ENCODE assay signal across 16 cellular contexts in genomic region chr2:53635681-53636080, GRCh38.
A peak's percentile ranks its signal among the peaks of the same experiment; 100 is the strongest.
DNase-seq lines count a peak whose midpoint lies in the region; ATAC-seq and TF ChIP-seq lines count a peak whose summit lies in the region.
"Had no signal": no experiment of that assay in that cellular context is flagged by ENCODE, and none has a peak within 500 bp of the region (broad histone marks: within the 10 kb centered on the region; RNA-seq: fewer than 3 reads in every experiment).

No MANE protein-coding gene starts in this region.

- TF ChIP-seq CTCF in tibial nerve (IDR thresholded peaks at IDR 0.05), result no peak

- WGBS in tibial nerve, 2 donors, result 86 to 90% methylated on average over 3 of the region's 3 CpGs

- ATAC-seq in GM21360 (IDR thresholded peaks at IDR 0.05; ENCODE audit: unreplicated experiment), result peak; percentile 50
- peak; percentile 54 for ATAC-seq in GM21526 (IDR thresholded peaks at IDR 0.05; ENCODE audit: low FRiP score, unreplicated experiment)
- ATAC-seq in GM21390 (IDR thresholded peaks at IDR 0.05; ENCODE audit: unreplicated experiment), result no peak
- no peak for ATAC-seq in activated T-helper 17 cell treated with anti-CD3 and anti-CD28 coated beads, Interleukin-2, amount 50 U/mL, for 72 hours (replicated peaks)

- H3K27me3 ChIP-seq in tibial nerve, result no peaks in the 10 kb centered on the region

- H3K4me3 Mint-ChIP-seq in activated T-helper 17 cell treated with anti-CD3 and anti-CD28 coated beads, Interleukin-2, amount 50 U/mL, for 72 hours, result no peak overlapping the region

- no peak overlapping the region for H3K9ac ChIP-seq in SK-N-MC (ENCODE audit: insufficient read length)
- H3K9ac ChIP-seq: GM23248 had no signal

- no peak for TF ChIP-seq EP300 in tibial nerve (IDR thresholded peaks at IDR 0.05)

- no peaks in the 10 kb centered on the region for H3K36me3 Mint-ChIP-seq in activated T-helper 17 cell treated with anti-CD3 and anti-CD28 coated beads, Interleukin-2, amount 50 U/mL, for 72 hours (ENCODE audit: low read depth)
- H3K36me3 Mint-ChIP-seq: CD4-positive, alpha-beta memory T cell had no signal

- no peaks in the 10 kb centered on the region for H3K36me3 ChIP-seq in SK-N-MC (ENCODE audit: insufficient read depth, low read length)
- H3K36me3 ChIP-seq in tibial nerve, result no peaks in the 10 kb centered on the region

- H3K27me3 Mint-ChIP-seq in activated T-helper 17 cell treated with anti-CD3 and anti-CD28 coated beads, Interleukin-2, amount 50 U/mL, for 72 hours, result no peaks in the 10 kb centered on the region

- peaks cover 0 to 8% (median 0%) of the 10 kb centered on the region in 4 donors for H3K4me1 ChIP-seq in tibial nerve

- H3K9me3 Mint-ChIP-seq in activated T-helper 17 cell treated with anti-CD3 and anti-CD28 coated beads, Interleukin-2, amount 50 U/mL, for 72 hours, result peaks cover 10% of the 10 kb centered on the region

- H3K4me3 ChIP-seq in SK-N-MC, result peak overlapping the region; percentile 80
- no peak overlapping the region for H3K4me3 ChIP-seq in tibial nerve
- H3K4me3 ChIP-seq: GM23248 had no signal

- H3K27ac Mint-ChIP-seq in activated T-helper 17 cell treated with anti-CD3 and anti-CD28 coated beads, Interleukin-2, amount 50 U/mL, for 72 hours, result no peak overlapping the region

- DNase-seq in SK-N-MC (ENCODE audit: low read depth, low spot score) (no peak), tibial nerve (ENCODE audit: low spot score in 2 of 2) (no peak)
- DNase-seq: C1 segment of cervical spinal cord; Calu3; CD4-positive, alpha-beta memory T cell; COR-L47; DMS53; DMS79 treated with DMSO at 0.1 percent for 48 hours; GF-D8; GM23248; H7; HCEC 1CT had no signal

- peaks cover 9% of the 10 kb centered on the region for H3K4me1 Mint-ChIP-seq in activated T-helper 17 cell treated with anti-CD3 and anti-CD28 coated beads, Interleukin-2, amount 50 U/mL, for 72 hours

- no peak for TF ChIP-seq POLR2A in tibial nerve (IDR thresholded peaks at IDR 0.05)

- H3K9me3 ChIP-seq in SK-N-MC (ENCODE audit: low read depth, low read length) (no peaks in the 10 kb centered on the region), tibial nerve (no peaks in the 10 kb centered on the region)

- H3K27ac ChIP-seq in SK-N-MC (peak overlapping the region; percentile 97), tibial nerve (no peak overlapping the region)
- H3K27ac ChIP-seq: GM23248 had no signal

Comparison
In these comparisons a context has a peak if more than half of its experiments do, and no peak if none do; other contexts are left out.
1. ATAC-seq: peak in GM21360 (single experiment) and GM21526 (single experiment); none in GM21390 (single experiment) and activated T-helper 17 cell treated with anti-CD3 and anti-CD28 coated beads, Interleukin-2, amount 50 U/mL, for 72 hours (single experiment).